12 cellular contexts compared by ENCODE assay signal in the genomic region with DNA sequence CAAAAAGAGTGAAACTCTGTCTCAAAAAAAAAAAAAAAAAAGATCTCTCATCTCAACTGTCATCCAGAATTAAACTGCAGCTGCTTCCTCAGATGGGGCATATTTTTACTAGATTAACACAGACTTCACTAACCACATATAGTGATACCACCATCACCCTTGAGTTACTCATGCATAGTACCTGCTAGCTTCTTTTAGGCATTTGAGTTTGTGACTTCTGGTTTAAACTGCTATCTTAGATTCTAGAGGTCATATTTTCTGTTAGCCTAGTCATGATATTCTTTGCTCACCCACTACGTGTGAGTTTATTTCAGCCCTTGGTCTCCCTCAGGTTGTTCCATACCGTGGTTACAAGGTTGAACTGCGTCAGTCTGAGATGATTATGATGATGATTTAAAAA.
A peak's percentile ranks its signal among the peaks of the same experiment; 100 is the strongest.
DNase-seq lines count a peak whose midpoint lies in the region; ATAC-seq, FAIRE-seq and TF ChIP-seq lines count a peak whose summit lies in the region.
"Had no signal": no experiment of that assay in that cellular context is flagged by ENCODE, and none has a peak within 500 bp of the region (broad histone marks: within the 10 kb centered on the region; RNA-seq: fewer than 3 reads in every experiment).

No MANE protein-coding gene starts in this region.

- TF ChIP-seq CTCF in foreskin fibroblast (IDR thresholded peaks at IDR 0.05; ENCODE audit: low read depth, low read length): no peak

- no peak overlapping the region for H3K4me3 ChIP-seq in foreskin fibroblast (ENCODE audit: low read depth in 1 of 2, low read length in 2 of 2)
- H3K4me3 ChIP-seq: vagina had no signal

- ATAC-seq in HG02798 (IDR thresholded peaks at IDR 0.05; ENCODE audit: poor library complexity, unreplicated experiment) (peak; percentile 86), HG03565 (IDR thresholded peaks at IDR 0.05; ENCODE audit: unreplicated experiment) (peak; percentile 90)

- no peak overlapping the region for H3K4me3 Mint-ChIP-seq in activated CD4-positive, alpha-beta memory T cell treated with anti-CD3 and anti-CD28 coated beads, Interleukin-2, amount 10 ng/mL, durations not matched to agents 7 days and 5 days

- H3K36me3 Mint-ChIP-seq in activated CD4-positive, alpha-beta memory T cell treated with anti-CD3 and anti-CD28 coated beads, Interleukin-2, amount 10 ng/mL, durations not matched to agents 7 days and 5 days (ENCODE audit: low read depth): no peaks in the 10 kb centered on the region

- no peaks in the 10 kb centered on the region for H3K9me3 Mint-ChIP-seq in activated CD4-positive, alpha-beta memory T cell treated with anti-CD3 and anti-CD28 coated beads, Interleukin-2, amount 10 ng/mL, durations not matched to agents 7 days and 5 days

- peak; percentile 96 for FAIRE-seq in GM19239 (lab: Jason Lieb, UNC)

- DNase-seq in CMK (ENCODE audit: low read depth) (peak; percentile 75), GM19239 (ENCODE audit: insufficient read length, low spot score) (peak; percentile 19), foreskin fibroblast (no peak), NCI-H187 (lab: John Stamatoyannopoulos, UW) (no peak)
- no peak for DNase-seq in activated CD4-positive, alpha-beta memory T cell treated with anti-CD3 and anti-CD28 coated beads, Interleukin-2, amount 10 ng/mL, durations not matched to agents 7 days and 5 days
- DNase-seq in activated CD8-positive, alpha-beta memory T cell treated with anti-CD3 and anti-CD28 coated beads for 24 hours: no peak
- DNase-seq: activated naive CD4-positive, alpha-beta T cell; IMR-90; NCI-H524 had no signal

- CTCF ChIA-PET in activated CD4-positive, alpha-beta memory T cell treated with anti-CD3 and anti-CD28 coated beads, Interleukin-2, amount 10 ng/mL, durations not matched to agents 7 days and 5 days (lab: Charles Lee): no interaction called here

- no peaks in the 10 kb centered on the region for H3K27me3 Mint-ChIP-seq in activated CD4-positive, alpha-beta memory T cell treated with anti-CD3 and anti-CD28 coated beads, Interleukin-2, amount 10 ng/mL, durations not matched to agents 7 days and 5 days

- peaks cover 5% of the 10 kb centered on the region for H3K4me1 Mint-ChIP-seq in activated CD4-positive, alpha-beta memory T cell treated with anti-CD3 and anti-CD28 coated beads, Interleukin-2, amount 10 ng/mL, durations not matched to agents 7 days and 5 days

- no peak overlapping the region for H3K27ac Mint-ChIP-seq in activated CD4-positive, alpha-beta memory T cell treated with anti-CD3 and anti-CD28 coated beads, Interleukin-2, amount 10 ng/mL, durations not matched to agents 7 days and 5 days

- POLR2A ChIA-PET in activated CD4-positive, alpha-beta memory T cell treated with anti-CD3 and anti-CD28 coated beads, Interleukin-2, amount 10 ng/mL, durations not matched to agents 7 days and 5 days (lab: Charles Lee): no interaction called here

Comparison
In these comparisons a context has a peak if more than half of its experiments do, and no peak if none do; other contexts are left out.
1. DNase-seq: peak in CMK (single experiment) and GM19239 (single experiment); none in foreskin fibroblast (0 of 2), NCI-H187 (0 of 2), activated CD4-positive, alpha-beta memory T cell treated with anti-CD3 and anti-CD28 coated beads, Interleukin-2, amount 10 ng/mL, durations not matched to agents 7 days and 5 days (single experiment) and activated CD8-positive, alpha-beta memory T cell treated with anti-CD3 and anti-CD28 coated beads for 24 hours (single experiment).